In the genomic region with DNA sequence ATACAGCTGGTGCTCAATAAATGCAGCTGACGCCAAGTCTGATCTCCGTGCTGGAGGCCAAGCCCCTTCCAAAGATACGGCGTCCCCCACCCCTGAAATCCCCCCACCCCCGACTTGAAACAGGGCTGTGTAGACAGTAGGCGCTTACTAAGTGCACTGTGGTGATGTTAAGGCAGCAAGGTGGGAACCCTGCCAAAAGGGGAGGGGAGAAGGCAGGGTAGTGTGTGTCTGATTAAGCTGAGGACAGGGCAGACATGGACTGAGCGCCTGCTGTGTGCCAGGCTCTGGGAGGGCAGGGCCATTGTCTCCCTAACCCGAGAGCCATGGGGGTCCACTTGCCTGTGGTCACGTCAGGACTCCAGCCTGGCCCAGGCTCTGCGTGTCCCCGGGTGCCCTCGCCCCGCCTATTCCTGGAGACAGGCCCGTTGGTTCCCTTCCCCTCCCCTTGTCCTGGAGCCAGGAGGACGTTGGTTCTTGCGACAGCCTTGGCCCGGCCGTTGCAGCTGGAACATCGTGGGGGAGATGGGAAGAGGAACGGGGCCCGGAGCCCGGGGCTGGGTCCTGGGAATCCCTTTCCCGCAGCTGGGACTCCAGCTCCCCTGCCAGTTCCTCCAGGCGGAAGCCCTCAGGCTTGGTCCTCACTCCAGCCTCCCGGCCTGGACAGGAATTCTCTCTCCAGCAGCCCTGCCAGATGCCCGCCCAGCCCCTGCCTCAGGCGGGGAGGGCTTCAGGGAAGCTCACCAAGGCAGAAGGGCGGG, we compare ENCODE assay signal across 1 cellular context.
TF ChIP-seq lines count a peak whose summit lies in the region.

No MANE protein-coding gene starts in this region.

TF ChIP-seq in GM12878, 131 proteins besides CTCF, POLR2A, EP300 and RAD21:
- TF ChIP-seq IKZF1 (conservative IDR thresholded peaks at IDR 0.05) (0 out of 2 replicates have a peak, but pooled peaks have one; percentile 17), ZNF207 (IDR thresholded peaks at IDR 0.05; ENCODE audit: borderline replicate concordance) (no peak)
